In genomic region chr4:10115657-10116624, GRCh38 we compare ENCODE assay signal across 8 cellular contexts. TPM values are rescaled to one million over a fixed set of nuclear protein-coding genes. Genes with fewer than 3 reads are reported as not detected.
DNase-seq lines count a peak whose midpoint lies in the region; ATAC-seq and TF ChIP-seq lines count a peak whose summit lies in the region.

No MANE protein-coding gene starts in this region.

- peak overlapping the region; percentile 97 for H2BK5ac ChIP-seq in trophoblast cell (ENCODE audit: low read depth, low read length, poor library complexity)

- peak overlapping the region; percentile 97 for H4K91ac ChIP-seq in trophoblast cell (ENCODE audit: low read depth, low read length)

- no peak for TF ChIP-seq CTCF in AG04450 (IDR thresholded peaks at IDR 0.05; ENCODE audit: low read depth, low read length)
- TF ChIP-seq CTCF in OCI-LY7 (conservative IDR thresholded peaks at IDR 0.05; ENCODE audit: low read length): no peak

- H3K27me3 ChIP-seq in AG04450 (ENCODE audit: control insufficient read depth, insufficient read depth, low read length) (peaks cover 2% of the 10 kb centered on the region), trophoblast cell (ENCODE audit: insufficient read depth, low read length) (no peaks in the 10 kb centered on the region)

- peak overlapping the region; percentile 68 for H3K27ac ChIP-seq in AG04450 (ENCODE audit: low read depth, low read length)
- peak overlapping the region; percentile 69 for H3K27ac ChIP-seq in OCI-LY7 (ENCODE audit: low read depth, low read length, poor library complexity, severe bottlenecking)
- peak overlapping the region; percentile 93 for H3K27ac ChIP-seq in trophoblast cell (ENCODE audit: low read depth, low read length)

- intact Hi-C loops in OCI-LY7 (cut with micrococcal nuclease; ENCODE audit: unreplicated experiment): no loop called here

- H3K9ac ChIP-seq in trophoblast cell (ENCODE audit: low read length): peak overlapping the region; percentile 96

- H3K4me2 ChIP-seq in OCI-LY7 (ENCODE audit: low read length) (peak overlapping the region; percentile 78), trophoblast cell (ENCODE audit: low read length) (peak overlapping the region; percentile 59)

- ATAC-seq in GM18868 (IDR thresholded peaks at IDR 0.05; ENCODE audit: unreplicated experiment) (peak; percentile 35), HG03064 (IDR thresholded peaks at IDR 0.05; ENCODE audit: low read depth, unreplicated experiment) (peak; percentile 37)

- CTCF ChIA-PET in AG04450 (lab: Charles Lee): no interaction called here
- CTCF ChIA-PET in OCI-LY7 (lab: Charles Lee; ENCODE audit: unreplicated experiment): no interaction called here

- peak overlapping the region; percentile 74 for H3K14ac ChIP-seq in trophoblast cell (ENCODE audit: low read length)

- H3K36me3 ChIP-seq in OCI-LY7 (ENCODE audit: insufficient read depth, low read length): peaks cover 48% of the 10 kb centered on the region
- H3K36me3 ChIP-seq in trophoblast cell (ENCODE audit: control insufficient read depth in 1 of 2, insufficient read depth in 2 of 2, low read length in 2 of 2): peaks cover 42 to 46% of the 10 kb centered on the region in 2 experiments

- peak overlapping the region; percentile 96 for H3K18ac ChIP-seq in trophoblast cell (ENCODE audit: low read length)

- H3K4ac ChIP-seq in trophoblast cell (ENCODE audit: low read depth, low read length): peak overlapping the region; percentile 89

- peak overlapping the region; percentile 64 for H2AK5ac ChIP-seq in trophoblast cell (ENCODE audit: low read length)

- H3K79me2 ChIP-seq in OCI-LY7 (ENCODE audit: insufficient read depth, low read depth, low read length): peaks cover 15% of the 10 kb centered on the region; the same call in 1 of the 2 replicates
- H3K79me2 ChIP-seq in trophoblast cell (ENCODE audit: control insufficient read depth, insufficient read depth, low read length, poor library complexity): peaks cover 51% of the 10 kb centered on the region

- H3K9me3 ChIP-seq in AG04450 (ENCODE audit: control insufficient read depth, insufficient read depth, low read length) (no peaks in the 10 kb centered on the region; the same call in 1 of the 2 replicates), OCI-LY7 (ENCODE audit: low read length) (no peaks in the 10 kb centered on the region), trophoblast cell (ENCODE audit: insufficient read depth, low read depth, low read length) (no peaks in the 10 kb centered on the region)

- BruUV-seq in OCI-LY7 (replicated peaks; lab: Mats Ljungman, UMichigan): no TSS peak

- H3K4me3 ChIP-seq in AG04450 (ENCODE audit: low read depth, low read length): peak overlapping the region; percentile 87
- H3K4me3 ChIP-seq in OCI-LY7 (ENCODE audit: low read depth, low read length, poor library complexity, severe bottlenecking): peak overlapping the region; percentile 73
- H3K4me3 ChIP-seq in trophoblast cell (ENCODE audit: low read depth, low read length): peak overlapping the region; percentile 95

- peak overlapping the region; percentile 17 for H4K12ac ChIP-seq in trophoblast cell (ENCODE audit: low read depth, low read length)

- peaks cover 20% of the 10 kb centered on the region for H3K79me1 ChIP-seq in trophoblast cell (ENCODE audit: low read length)

- peaks cover 15% of the 10 kb centered on the region for H4K20me1 ChIP-seq in OCI-LY7 (ENCODE audit: insufficient read depth, low read length)

- H4K8ac ChIP-seq in trophoblast cell (ENCODE audit: low read depth, low read length): peak overlapping the region; percentile 90

- H2BK12ac ChIP-seq in trophoblast cell (ENCODE audit: low read length): peak overlapping the region; percentile 34

- DNase-seq in AG04450 (ENCODE audit: low read depth, low spot score) (no peak), OCI-LY7 (ENCODE audit: low spot score) (peak; percentile 70), germinal center (ENCODE audit: low spot score) (peak; percentile 77), trophoblast cell (peak; percentile 28 to 60), NCI-H524 treated with DMSO at 0.1 percent for 48 hours (lab: John Stamatoyannopoulos, UW) (no peak)
- peak; percentile 92 for DNase-seq in activated effector memory CD4-positive, alpha-beta T cell treated with anti-CD3 and anti-CD28 coated beads, Interleukin-2, amount 50 U/mL, for 16 hours

- POLR2A ChIA-PET in AG04450 (lab: Yijun Ruan, JAX): interaction anchor here (0.8 to 4.5 kb wide), 11 partner anchors 8 to 346 kb away, joined by 3 to 75 read pairs (median 4); partner anchors contain the start of gene ZNF518B
- POLR2A ChIA-PET in OCI-LY7 (lab: Charles Lee): interaction anchor here (0.6 to 1.2 kb wide), 2 partner anchors 50 to 740 kb away, joined by 3 to 4 read pairs; no protein-coding TSS in a partner anchor

- 0 out of 2 replicates have a peak overlapping the region, but pooled peaks have one; percentile 9 for H2AFZ ChIP-seq in OCI-LY7 (ENCODE audit: low read length)
- peak overlapping the region; percentile 79 for H2AFZ ChIP-seq in trophoblast cell (ENCODE audit: insufficient read depth, low read length, poor library complexity)

- peak overlapping the region; percentile 85 for H2BK120ac ChIP-seq in trophoblast cell (ENCODE audit: insufficient read depth, low read length, poor library complexity)

- H3K23ac ChIP-seq in trophoblast cell (ENCODE audit: low read length): no peak overlapping the region

- no peaks in the 10 kb centered on the region for H3K9me2 ChIP-seq in OCI-LY7 (ENCODE audit: insufficient read depth, low read length)

- H3K4me1 ChIP-seq in OCI-LY7 (ENCODE audit: insufficient read depth, low read length, poor library complexity, severe bottlenecking) (peaks cover 24% of the 10 kb centered on the region), trophoblast cell (ENCODE audit: control insufficient read depth in 1 of 2, insufficient read depth in 2 of 2, low read length in 2 of 2) (peaks cover 29% of the 10 kb centered on the region in 2 experiments)

- WGBS in trophoblast cell (ENCODE audit: extremely low coverage, insufficient coverage, insufficient read length): no CpG with 5 or more reads among the region's 87 CpGs

RNA-seq across cellular contexts. Expression of gene WDR1, which starts 0.7 kb away (rescaled TPM):
- polyA plus RNA-seq in AG04450 (2011; rRNA removed): 722 and 735 TPM in 2 replicates
- 648 and 799 TPM in 2 replicates for polyA minus RNA-seq in AG04450 (2011; rRNA and poly(A)+ RNA removed)
- total RNA-seq in OCI-LY7 (2014; rRNA removed; shearing (Covaris generic)): 77.6 and 85.0 TPM in 2 replicates
- 134 and 152 TPM in 2 replicates for total RNA-seq in OCI-LY7 (2022)
- 349 and 360 TPM in 2 replicates for polyA plus RNA-seq in trophoblast cell (2013)

Comparison
In these comparisons a context has a peak if more than half of its experiments do, and no peak if none do; other contexts are left out.
1. DNase-seq: peak in OCI-LY7 (single experiment), activated effector memory CD4-positive, alpha-beta T cell treated with anti-CD3 and anti-CD28 coated beads, Interleukin-2, amount 50 U/mL, for 16 hours (single experiment), germinal center (single experiment) and trophoblast cell (2 of 2); none in AG04450 (single experiment) and NCI-H524 treated with DMSO at 0.1 percent for 48 hours (single experiment).
2. Peak in every context shown above with its lines, with median percentiles within 50 percentile points of each other: H3K27ac ChIP-seq and H3K4me3 ChIP-seq.